14 cellular contexts compared by ENCODE assay signal in genomic region chr11:96317576-96317975, GRCh38. TPM values are rescaled to one million over a fixed set of nuclear protein-coding genes. Genes with fewer than 3 reads are reported as not detected.
DNase-seq lines count a peak whose midpoint lies in the region; ATAC-seq and TF ChIP-seq lines count a peak whose summit lies in the region.
"Had no signal": no experiment of that assay in that cellular context is flagged by ENCODE, and none has a peak within 500 bp of the region (broad histone marks: within the 10 kb centered on the region; RNA-seq: fewer than 3 reads in every experiment).

No MANE protein-coding gene starts in this region.

- no peak overlapping the region for H3K4me3 ChIP-seq in left ventricle myocardium inferior
- H3K4me3 ChIP-seq in mesendoderm (ENCODE audit: low read length): no peak overlapping the region
- H3K4me3 ChIP-seq in upper lobe of left lung: no peak overlapping the region
- H3K4me3 ChIP-seq in Peyer's patch: no peak overlapping the region
- H3K4me3 ChIP-seq: gastrocnemius medialis had no signal

- H3K4ac ChIP-seq in mesendoderm (ENCODE audit: low read depth, low read length): no peak overlapping the region

- H3K27ac ChIP-seq in left ventricle myocardium inferior (replicated peaks) (peak overlapping the region; percentile 14), mesendoderm (ENCODE audit: low read depth, low read length) (no peak overlapping the region), upper lobe of left lung (peak overlapping the region; percentile 12 to 60 (median 20)), Peyer's patch (no peak overlapping the region)
- H3K27ac ChIP-seq: gastrocnemius medialis had no signal

- no peaks in the 10 kb centered on the region for H3K79me2 ChIP-seq in mesendoderm (ENCODE audit: control insufficient read depth, insufficient read depth, low read length)

- H3K9me3 Mint-ChIP-seq in activated naive CD8-positive, alpha-beta T cell treated with anti-CD3 and anti-CD28 coated beads for 36 hours: peaks cover 2% of the 10 kb centered on the region
- H3K9me3 Mint-ChIP-seq: activated naive CD8-positive, alpha-beta T cell treated with anti-CD3 and anti-CD28 coated beads, Interleukin-2, amount 10 ng/mL, durations not matched to agents 7 days and 5 days had no signal

- no peak for DNase-seq in left ventricle myocardium inferior
- no peak for DNase-seq in Right ventricle myocardium inferior (ENCODE audit: missing footprints)
- DNase-seq in activated naive CD8-positive, alpha-beta T cell treated with anti-CD3 and anti-CD28 coated beads for 36 hours: no peak
- no peak for DNase-seq in mesendoderm
- no peak for DNase-seq in upper lobe of left lung
- DNase-seq in Peyer's patch: no peak
- DNase-seq in NCI-H2171 (lab: John Stamatoyannopoulos, UW): no peak
- DNase-seq in NCI-H748 treated with DMSO at 0.1 percent for 48 hours (lab: John Stamatoyannopoulos, UW): no peak
- DNase-seq: activated naive CD8-positive, alpha-beta T cell treated with anti-CD3 and anti-CD28 coated beads, Interleukin-2, amount 10 ng/mL, durations not matched to agents 7 days and 5 days; dermis blood vessel endothelial cell; gastrocnemius medialis; kidney glomerular epithelial cell; NCI-H187 treated with DMSO at 0.1 percent for 48 hours; NK-92 treated with Interleukin-12 subunit alpha and Interleukin-12 subunit beta, amount 100 ng/mL, for 24 hours had no signal

- H3K27me3 ChIP-seq in left ventricle myocardium inferior (ENCODE audit: low read depth) (no peaks in the 10 kb centered on the region), mesendoderm (ENCODE audit: insufficient read depth, low read length, poor library complexity) (no peaks in the 10 kb centered on the region), upper lobe of left lung (no peaks in the 10 kb centered on the region), Peyer's patch (no peaks in the 10 kb centered on the region)
- H3K27me3 ChIP-seq: gastrocnemius medialis had no signal

- no peak overlapping the region for H3K23ac ChIP-seq in mesendoderm (ENCODE audit: low read length)

- no peak overlapping the region for H3K4me3 Mint-ChIP-seq in activated naive CD8-positive, alpha-beta T cell treated with anti-CD3 and anti-CD28 coated beads for 36 hours
- H3K4me3 Mint-ChIP-seq: activated naive CD8-positive, alpha-beta T cell treated with anti-CD3 and anti-CD28 coated beads, Interleukin-2, amount 10 ng/mL, durations not matched to agents 7 days and 5 days had no signal

- TF ChIP-seq EP300 in upper lobe of left lung (IDR thresholded peaks at IDR 0.05): no peak

- no peak for ATAC-seq in Right ventricle myocardium inferior
- peak in 1 of 2 donors; percentile 41 for ATAC-seq in upper lobe of left lung (ENCODE audit: low FRiP score in 2 of 2)

- TF ChIP-seq CTCF in left ventricle myocardium inferior (IDR thresholded peaks at IDR 0.05; ENCODE audit: borderline replicate concordance) (no peak), upper lobe of left lung (IDR thresholded peaks at IDR 0.05) (no peak), Peyer's patch (IDR thresholded peaks at IDR 0.05) (no peak)

- peaks cover 84% of the 10 kb centered on the region for H3K4me1 Mint-ChIP-seq in activated naive CD8-positive, alpha-beta T cell treated with anti-CD3 and anti-CD28 coated beads for 36 hours

- no peaks in the 10 kb centered on the region for H3K9me3 ChIP-seq in left ventricle myocardium inferior (replicated peaks)
- H3K9me3 ChIP-seq in upper lobe of left lung: no peaks in the 10 kb centered on the region
- no peaks in the 10 kb centered on the region for H3K9me3 ChIP-seq in Peyer's patch
- H3K9me3 ChIP-seq: gastrocnemius medialis had no signal

- H2BK120ac ChIP-seq in mesendoderm (ENCODE audit: low read depth, low read length): no peak overlapping the region

- peak overlapping the region; percentile 62 for H3K27ac Mint-ChIP-seq in activated naive CD8-positive, alpha-beta T cell treated with anti-CD3 and anti-CD28 coated beads for 36 hours
- H3K27ac Mint-ChIP-seq: activated naive CD8-positive, alpha-beta T cell treated with anti-CD3 and anti-CD28 coated beads, Interleukin-2, amount 10 ng/mL, durations not matched to agents 7 days and 5 days had no signal

- no CpG with 5 or more reads among the region's 2 CpGs for WGBS in mesendoderm (ENCODE audit: extremely low coverage, insufficient coverage, low lambda C conversion rate)
- WGBS in upper lobe of left lung, 2 donors: 44 to 70% methylated on average over 2 of the region's 2 CpGs

- no peak overlapping the region for H2BK15ac ChIP-seq in mesendoderm (replicated peaks; ENCODE audit: low read depth)

- H3K4me2 ChIP-seq in mesendoderm (ENCODE audit: low read length): no peak overlapping the region

- H3K36me3 ChIP-seq in left ventricle myocardium inferior: no peaks in the 10 kb centered on the region
- H3K36me3 ChIP-seq in mesendoderm (ENCODE audit: control insufficient read depth, insufficient read depth, low read length): no peaks in the 10 kb centered on the region
- H3K36me3 ChIP-seq in upper lobe of left lung: no peaks in the 10 kb centered on the region
- no peaks in the 10 kb centered on the region for H3K36me3 ChIP-seq in Peyer's patch
- H3K36me3 ChIP-seq: gastrocnemius medialis had no signal

- no peak overlapping the region for H4K8ac ChIP-seq in mesendoderm (ENCODE audit: low read depth, low read length)

- intact Hi-C loops in left ventricle myocardium inferior (cut with micrococcal nuclease) (no loop called here), Right ventricle myocardium inferior (cut with DNase I) (no loop called here)

- H2BK5ac ChIP-seq in mesendoderm (ENCODE audit: low read length): no peak overlapping the region

- H3K27me3 Mint-ChIP-seq in activated naive CD8-positive, alpha-beta T cell treated with anti-CD3 and anti-CD28 coated beads for 36 hours: no peaks in the 10 kb centered on the region
- H3K27me3 Mint-ChIP-seq: activated naive CD8-positive, alpha-beta T cell treated with anti-CD3 and anti-CD28 coated beads, Interleukin-2, amount 10 ng/mL, durations not matched to agents 7 days and 5 days had no signal

- H3K56ac ChIP-seq in mesendoderm (ENCODE audit: low read length): no peak overlapping the region

- peaks cover 68% of the 10 kb centered on the region for H3K36me3 Mint-ChIP-seq in activated naive CD8-positive, alpha-beta T cell treated with anti-CD3 and anti-CD28 coated beads for 36 hours

- H3K79me1 ChIP-seq in mesendoderm (ENCODE audit: low read length): no peaks in the 10 kb centered on the region

- no peak overlapping the region for H4K5ac ChIP-seq in mesendoderm (ENCODE audit: low read length)

- peak overlapping the region; percentile 51 for H3K18ac ChIP-seq in mesendoderm (ENCODE audit: low read length)

- no peak overlapping the region for H3K9ac ChIP-seq in mesendoderm (ENCODE audit: low read length)

- no peak overlapping the region for H2AK5ac ChIP-seq in mesendoderm (ENCODE audit: low read length)

- H3K4me1 ChIP-seq in left ventricle myocardium inferior (peaks cover 77% of the 10 kb centered on the region), mesendoderm (ENCODE audit: control insufficient read depth, low read depth, low read length) (no peaks in the 10 kb centered on the region), upper lobe of left lung (peaks cover 66 to 74% (median 70%) of the 10 kb centered on the region in 4 donors), Peyer's patch (peaks cover 0 to 33% (median 3%) of the 10 kb centered on the region in 4 donors)

- no peak for TF ChIP-seq POLR2A in upper lobe of left lung (IDR thresholded peaks at IDR 0.05)
- no peak for TF ChIP-seq POLR2A in Peyer's patch (IDR thresholded peaks at IDR 0.05)

RNA-seq across cellular contexts. Expression of gene MAML2, which starts 25.4 kb away (rescaled TPM):
- 4.5 TPM for total RNA-seq in left ventricle myocardium inferior
- 5.2 TPM for total RNA-seq in Right ventricle myocardium inferior
- 10 to 100 TPM; 14.1 to 14.3 TPM for total RNA-seq in activated naive CD8-positive, alpha-beta T cell treated with anti-CD3 and anti-CD28 coated beads for 36 hours
- 2.9 TPM for polyA plus RNA-seq in mesendoderm (2013, experiment 1 of 2)
- polyA plus RNA-seq in mesendoderm (2013, experiment 2 of 2): 3.1 TPM
- total RNA-seq in upper lobe of left lung: 10 to 100 TPM; 19.5 to 36.6 (median 26.3) TPM
- total RNA-seq in Peyer's patch: 10 to 100 TPM in 3 of 4 donors, 1 to 10 TPM in 1; 8.4 to 60.2 (median 22.7) TPM

Comparison
In these comparisons a context has a peak if more than half of its experiments do, and no peak if none do; other contexts are left out.
1. H3K27ac ChIP-seq: peak in left ventricle myocardium inferior (single experiment) and upper lobe of left lung (4 of 4); none in mesendoderm (single experiment) and Peyer's patch (0 of 4).